ENCODE assay signal across 7 cellular contexts in the genomic region with DNA sequence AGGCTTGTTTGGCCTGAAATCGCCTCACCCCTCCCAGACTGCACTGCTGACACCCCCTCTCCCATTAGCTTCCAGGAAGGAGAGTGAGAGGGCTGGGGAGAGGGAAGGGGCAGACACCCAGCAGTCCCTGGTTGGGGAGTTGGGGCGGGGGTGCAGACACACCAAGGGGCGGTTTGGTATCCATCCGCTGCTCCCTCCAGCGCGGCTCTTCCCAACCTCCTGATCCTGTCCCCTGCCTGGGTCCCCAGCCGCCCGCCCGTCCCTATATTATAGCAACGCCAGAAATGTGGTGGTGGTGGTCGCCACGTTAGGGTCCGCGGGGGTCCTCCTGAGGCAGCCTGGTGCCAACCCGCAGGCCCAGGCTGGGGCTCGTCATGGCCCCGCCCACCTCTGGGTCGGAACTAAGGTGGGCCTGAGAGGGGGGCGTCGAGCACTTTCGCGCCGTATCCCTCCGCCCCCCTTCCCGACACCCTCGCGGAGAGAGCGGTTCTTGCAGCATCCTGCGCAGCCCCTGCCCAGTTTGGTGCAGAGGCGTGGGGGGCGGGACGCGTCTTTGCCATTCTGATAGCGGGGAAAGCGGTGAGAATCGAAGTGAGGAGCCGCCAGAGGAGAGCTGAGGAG. TPM values are rescaled to one million over a fixed set of nuclear protein-coding genes. Genes with fewer than 3 reads are reported as not detected.
DNase-seq lines count a peak whose midpoint lies in the region; ATAC-seq and TF ChIP-seq lines count a peak whose summit lies in the region.

No MANE protein-coding gene starts in this region.

- H3K9me3 ChIP-seq in stomach, result no peaks in the 10 kb centered on the region

- H3K27ac ChIP-seq in stomach, result peak overlapping the region in 1 of 5 donors; percentile 61

- peak; percentile 22 for DNase-seq in activated naive CD4-positive, alpha-beta T cell treated with anti-CD3 and anti-CD28 coated beads, Interleukin-2, amount 50 U/mL, for 16 hours
- peak; percentile 34 for DNase-seq in iPS-NIHi7 (ENCODE audit: extremely low spot score)
- DNase-seq in stomach, result no peak
- no peak for DNase-seq in RPMI8226

- ATAC-seq in HG03442 (IDR thresholded peaks at IDR 0.05; ENCODE audit: unreplicated experiment), result peak; percentile 22
- no peak for ATAC-seq in GM18505 (IDR thresholded peaks at IDR 0.05; ENCODE audit: unreplicated experiment)
- no peak for ATAC-seq in GM21360 (IDR thresholded peaks at IDR 0.05; ENCODE audit: unreplicated experiment)

- no peak for TF ChIP-seq CTCF in stomach (IDR thresholded peaks at IDR 0.05)

- intact Hi-C loops in stomach (cut with DNase I; ENCODE audit: low total_unique reads), result no loop called here

- TF ChIP-seq POLR2A in stomach (IDR thresholded peaks at IDR 0.05), result no peak
- no peak for TF ChIP-seq POLR2A in GM18505 (IDR thresholded peaks at IDR 0.05; ENCODE audit: borderline replicate concordance, extremely low read depth, insufficient read depth, insufficient read length)

- no peaks in the 10 kb centered on the region for H3K36me3 ChIP-seq in stomach

- H3K27me3 ChIP-seq in stomach, result peaks cover 0 to 5% (median 0%) of the 10 kb centered on the region in 3 donors

- peaks cover 0 to 5% (median 2%) of the 10 kb centered on the region in 4 donors for H3K4me1 ChIP-seq in stomach

- no peak for TF ChIP-seq EP300 in stomach (IDR thresholded peaks at IDR 0.05)

- H3K4me3 ChIP-seq in stomach, result peak overlapping the region; percentile 51 to 59 (median 54)

- 0 to 39% (median 18%) methylated on average over 7 to 37 of the region's 37 CpGs for whole genome bisulfite sequencing in stomach, 5 donors

RNA-seq across cellular contexts. Expression of gene GPRASP3, which starts 25.1 kb away (rescaled TPM):
- 1 to 10 TPM in 3 of 5 donors, under 1 TPM in 2; 0.45 to 7.3 (median 1.4) TPM for total RNA-seq in stomach
- polyA plus RNA-seq in stomach, result under 1 TPM; 0.85 to 0.93 (median 0.92) TPM

RNA-seq across cellular contexts. Expression of gene GPRASP2, which starts 33.4 kb away (rescaled TPM):
- total RNA-seq in stomach, result 10 to 100 TPM in 1 of 5 donors, 1 to 10 TPM in 2, under 1 TPM in 1, not detected in 1; 0.58 to 32.1 (median 4.0) TPM
- 1 to 10 TPM; 1.9 to 2.7 (median 2.6) TPM for polyA plus RNA-seq in stomach

Comparison
In these comparisons a context has a peak if more than half of its experiments do, and no peak if none do; other contexts are left out.
1. DNase-seq: peak in activated naive CD4-positive, alpha-beta T cell treated with anti-CD3 and anti-CD28 coated beads, Interleukin-2, amount 50 U/mL, for 16 hours (single experiment) and iPS-NIHi7 (single experiment); none in stomach (single experiment) and RPMI8226 (single experiment).